Comparison of ENCODE assay signal across 8 cellular contexts in genomic region chr17:57255776-57256681, GRCh38. TPM values are rescaled to one million over a fixed set of nuclear protein-coding genes. Genes with fewer than 3 reads are reported as not detected.
DNase-seq lines count a peak whose midpoint lies in the region; TF ChIP-seq lines count a peak whose summit lies in the region.

Gene MSI2, plus strand, starts transcription at chr17:57256523. Its CDS starts 220 bp downstream, at chr17:57256743.

- H3K27ac ChIP-seq in SU-DHL-6 (ENCODE audit: low read depth, low read length) (peak within 1 kb of the TSS; percentile 72), osteoblast (ENCODE audit: low read depth, low read length) (no peak within 1 kb of the TSS), testis (peak within 1 kb of the TSS; percentile 98 to 99)

- H2AFZ ChIP-seq in SU-DHL-6 (ENCODE audit: low read depth, low read length, severe bottlenecking) (peak within 1 kb of the TSS; percentile 88), osteoblast (ENCODE audit: low read length) (peak within 1 kb of the TSS; percentile 73)

- intact Hi-C loops in testis (cut with DNase I; ENCODE audit: low total_unique reads) = no loop called here

- peak within 1 kb of the TSS; percentile 68 for H3K9ac ChIP-seq in SU-DHL-6 (ENCODE audit: low read length)

- H3K9me2 ChIP-seq in SU-DHL-6 (replicated peaks; ENCODE audit: insufficient read depth, low read length) = no peaks in the 10 kb centered on the region

- peaks cover 40% of the 10 kb centered on the region for H3K4me1 Mint-ChIP-seq in activated naive CD8-positive, alpha-beta T cell treated with anti-CD3 and anti-CD28 coated beads for 36 hours

- peak; percentile 82 for DNase-seq in EH (ENCODE audit: low read depth)
- DNase-seq in H7 = peak; percentile 93
- peak; percentile 77 for DNase-seq in MG63
- peak; percentile 85 for DNase-seq in activated naive CD8-positive, alpha-beta T cell treated with anti-CD3 and anti-CD28 coated beads for 36 hours
- DNase-seq in glomerular visceral epithelial cell (ENCODE audit: extremely low spot score) = peak; percentile 85
- peak; percentile 95 for DNase-seq in osteoblast (ENCODE audit: insufficient read length, low spot score, missing footprints)
- DNase-seq in testis = peak; percentile 95

- H3K9me3 Mint-ChIP-seq in activated naive CD8-positive, alpha-beta T cell treated with anti-CD3 and anti-CD28 coated beads for 36 hours = peaks cover 5% of the 10 kb centered on the region

- H3K79me2 ChIP-seq in SU-DHL-6 (ENCODE audit: insufficient read depth, low read length) (peaks cover 41% of the 10 kb centered on the region), osteoblast (ENCODE audit: insufficient read depth, low read length) (no peaks in the 10 kb centered on the region)

- H3K9me3 ChIP-seq in MG63 (no peaks in the 10 kb centered on the region), SU-DHL-6 (ENCODE audit: insufficient read depth, low read length) (peaks cover 6% of the 10 kb centered on the region; the same call in 1 of the 2 replicates), osteoblast (ENCODE audit: low read depth, low read length) (no peaks in the 10 kb centered on the region), testis (no peaks in the 10 kb centered on the region)

- H3K4me3 ChIP-seq in H7 (ENCODE audit: insufficient read depth, low read depth, low read length) = peak within 1 kb of the TSS; percentile 66
- peak within 1 kb of the TSS; percentile 55 for H3K4me3 ChIP-seq in MG63
- peak within 1 kb of the TSS; percentile 95 for H3K4me3 ChIP-seq in SU-DHL-6 (ENCODE audit: insufficient read depth, low read length, poor library complexity, severe bottlenecking)
- H3K4me3 ChIP-seq in osteoblast (ENCODE audit: insufficient read depth, low read length) = peak within 1 kb of the TSS; percentile 79
- peak within 1 kb of the TSS; percentile 93 to 95 for H3K4me3 ChIP-seq in testis

- H3K4me3 Mint-ChIP-seq in activated naive CD8-positive, alpha-beta T cell treated with anti-CD3 and anti-CD28 coated beads for 36 hours = peak within 1 kb of the TSS; percentile 88

- peaks cover 39% of the 10 kb centered on the region for H3F3A ChIP-seq in SU-DHL-6 (ENCODE audit: insufficient read depth)

- H3K36me3 ChIP-seq in H7 (replicated peaks; ENCODE audit: control insufficient read depth, insufficient read depth, low read length) = no peaks in the 10 kb centered on the region
- H3K36me3 ChIP-seq in MG63 = no peaks in the 10 kb centered on the region
- peaks cover 2% of the 10 kb centered on the region; the same call in 1 of the 2 replicates for H3K36me3 ChIP-seq in SU-DHL-6 (ENCODE audit: low read length)
- no peaks in the 10 kb centered on the region for H3K36me3 ChIP-seq in osteoblast (ENCODE audit: insufficient read depth, low read length)
- H3K36me3 ChIP-seq in testis (ENCODE audit: low read depth, missing control alignments) = no peaks in the 10 kb centered on the region

- peaks cover 19% of the 10 kb centered on the region for H3K27me3 ChIP-seq in H7 (ENCODE audit: control insufficient read depth, insufficient read depth, low read length)
- H3K27me3 ChIP-seq in MG63 = peaks cover 10% of the 10 kb centered on the region
- H3K27me3 ChIP-seq in SU-DHL-6 (ENCODE audit: low read length) = no peaks in the 10 kb centered on the region
- peaks cover 19% of the 10 kb centered on the region for H3K27me3 ChIP-seq in osteoblast (ENCODE audit: insufficient read depth, low read length)
- no peaks in the 10 kb centered on the region for H3K27me3 ChIP-seq in testis

- no peak for TF ChIP-seq POLR2A in testis (IDR thresholded peaks at IDR 0.05)

- H3K4me1 ChIP-seq in osteoblast (ENCODE audit: insufficient read depth, low read length) = no peaks in the 10 kb centered on the region
- peaks cover 15% of the 10 kb centered on the region for H3K4me1 ChIP-seq in testis

- peaks cover 21% of the 10 kb centered on the region for H3K36me3 Mint-ChIP-seq in activated naive CD8-positive, alpha-beta T cell treated with anti-CD3 and anti-CD28 coated beads for 36 hours

- H4K20me1 ChIP-seq in SU-DHL-6 (ENCODE audit: low read depth, low read length) (no peaks in the 10 kb centered on the region), osteoblast (ENCODE audit: insufficient read depth, low read length) (no peaks in the 10 kb centered on the region)

- H3K4me2 ChIP-seq in SU-DHL-6 (ENCODE audit: low read depth, low read length, poor library complexity, severe bottlenecking) (peak within 1 kb of the TSS; percentile 93), osteoblast (ENCODE audit: insufficient read depth, low read length) (peak within 1 kb of the TSS; percentile 76)

- 1% methylated on average over 20 to 34 of the region's 88 CpGs for WGBS in testis, 2 donors

- no peak for TF ChIP-seq CTCF in SU-DHL-6 (IDR thresholded peaks at IDR 0.05; ENCODE audit: insufficient read depth, low read length, poor library complexity, severe bottlenecking)
- TF ChIP-seq CTCF in osteoblast (IDR thresholded peaks at IDR 0.05; ENCODE audit: extremely low read depth, low read depth, low read length) = no peak
- TF ChIP-seq CTCF in testis (IDR thresholded peaks at IDR 0.05) = no peak

- no peaks in the 10 kb centered on the region for H3K27me3 Mint-ChIP-seq in activated naive CD8-positive, alpha-beta T cell treated with anti-CD3 and anti-CD28 coated beads for 36 hours

- H3K27ac Mint-ChIP-seq in activated naive CD8-positive, alpha-beta T cell treated with anti-CD3 and anti-CD28 coated beads for 36 hours = peak within 1 kb of the TSS; percentile 90

RNA-seq across cellular contexts. Expression of gene MSI2, which starts in this region (rescaled TPM):
- total RNA-seq in H7 (2014; rRNA removed; shearing (Covaris generic)) = 31.0 and 38.6 TPM in 2 replicates
- 2.8 and 6.3 TPM in 2 replicates for total RNA-seq in MG63 (2014; rRNA removed; shearing (Covaris generic); ENCODE audit: low replicate concordance)
- 10 to 100 TPM; 48.0 to 49.4 TPM for total RNA-seq in activated naive CD8-positive, alpha-beta T cell treated with anti-CD3 and anti-CD28 coated beads for 36 hours
- total RNA-seq in osteoblast (17.4 and 23.2 TPM in 2 replicates), testis (100 to 1,000 TPM in 1 of 2 donors, 10 to 100 TPM in 1; 76.6 to 106 TPM)
- 46.5 TPM for polyA plus RNA-seq in testis (ENCODE audit: insufficient read depth, low read depth, low replicate concordance)
